ENCODE assay signal across 15 cellular contexts in the genomic region with DNA sequence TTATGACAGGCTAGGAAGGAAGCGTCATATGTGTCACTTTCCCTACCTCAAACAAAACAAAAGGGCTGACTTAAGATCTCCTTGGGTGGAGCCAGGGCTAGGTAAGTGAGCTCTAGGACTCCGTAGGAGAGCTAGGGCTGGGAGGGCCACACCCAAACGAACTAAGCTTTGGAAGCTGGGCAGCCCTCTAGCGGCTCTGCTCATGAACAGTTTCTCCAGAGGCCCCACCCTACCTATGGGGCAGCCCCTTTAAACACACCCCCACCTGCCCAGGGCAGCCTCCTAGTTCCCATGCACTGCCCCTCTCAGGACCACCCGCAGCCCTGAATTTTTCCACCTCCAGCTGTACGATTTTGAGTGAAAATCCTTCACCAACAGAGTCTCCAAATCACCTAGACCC. TPM values are rescaled to one million over a fixed set of nuclear protein-coding genes. Genes with fewer than 3 reads are reported as not detected.
DNase-seq lines count a peak whose midpoint lies in the region; ATAC-seq and TF ChIP-seq lines count a peak whose summit lies in the region.
"Had no signal": no experiment of that assay in that cellular context is flagged by ENCODE, and none has a peak within 500 bp of the region (broad histone marks: within the 10 kb centered on the region; RNA-seq: fewer than 3 reads in every experiment).

No MANE protein-coding gene starts in this region.

- H3K27me3 ChIP-seq in sigmoid colon: no peaks in the 10 kb centered on the region

- H3K36me3 ChIP-seq in sigmoid colon: peaks cover 0 to 15% (median 0%) of the 10 kb centered on the region in 4 donors

- 44 to 53% methylated on average over 6 of the region's 6 CpGs for WGBS in sigmoid colon, 2 donors

- in situ Hi-C loops in GM13977 (cut with MboI; ENCODE audit: low pct_unique_long_range_greater_than_20kb, low sequenced_read_pairs, unreplicated experiment): no loop called here

- no peak for TF ChIP-seq EP300 in sigmoid colon (IDR thresholded peaks at IDR 0.05)

- ATAC-seq in GM21360 (IDR thresholded peaks at IDR 0.05; ENCODE audit: unreplicated experiment): no peak

- DNase-seq in GM13977 (ENCODE audit: low spot score) (peak; percentile 18), NCI-H2227 (lab: John Stamatoyannopoulos, UW; ENCODE audit: unreplicated experiment) (peak; percentile 87), epithelial cell of proximal tubule (ENCODE audit: low read depth) (no peak), sigmoid colon (no peak), LoVo (ENCODE audit: low spot score) (no peak), AG20443 (ENCODE audit: low spot score) (no peak), foreskin fibroblast (no peak)
- DNase-seq: activated CD4-positive, alpha-beta memory T cell treated with anti-CD3 and anti-CD28 coated beads, Interleukin-2, amount 10 ng/mL, durations not matched to agents 7 days and 5 days; activated effector memory CD4-positive, alpha-beta T cell treated with anti-CD3 and anti-CD28 coated beads, Interleukin-2, amount 50 U/mL, for 16 hours; CD8-positive, alpha-beta memory T cell; PC-9; stimulated activated CD4-positive, alpha-beta T cell treated with anti-CD3 and anti-CD28 coated beads, Interleukin-4, amount 100 ng/mL, for 4 hours had no signal

- intact Hi-C loops in sigmoid colon (cut with DNase I): loop anchor here (1.0 to 5.0 kb wide), 3 partner anchors 75 to 260 kb away; no protein-coding TSS in a partner anchor

- TF ChIP-seq POLR2A in sigmoid colon (IDR thresholded peaks at IDR 0.05): no peak

- peaks cover 0 to 12% (median 2%) of the 10 kb centered on the region in 4 donors for H3K4me1 ChIP-seq in sigmoid colon

- H3K4me3 ChIP-seq in epithelial cell of proximal tubule (ENCODE audit: low read depth, low read length) (peak overlapping the region; percentile 13), sigmoid colon (peak overlapping the region in 2 of 4 donors; percentile 55 to 58), foreskin fibroblast (ENCODE audit: low read depth in 1 of 2, low read length in 2 of 2) (no peak overlapping the region)
- H3K4me3 ChIP-seq: PC-9 had no signal

- TF ChIP-seq CTCF in GM13977 (IDR thresholded peaks at IDR 0.05; ENCODE audit: extremely low read depth, insufficient read depth, missing control alignments) (no peak), epithelial cell of proximal tubule (conservative IDR thresholded peaks at IDR 0.05; ENCODE audit: low read depth, low read length) (no peak), sigmoid colon (IDR thresholded peaks at IDR 0.05) (no peak), foreskin fibroblast (IDR thresholded peaks at IDR 0.05; ENCODE audit: low read depth, low read length) (no peak)

- H3K27ac ChIP-seq in sigmoid colon: peak overlapping the region in 3 of 4 donors; percentile 88 to 92 (median 91)
- H3K27ac ChIP-seq: PC-9 had no signal

- H3K9me3 ChIP-seq in sigmoid colon: peaks cover 0 to 26% (median 0%) of the 10 kb centered on the region in 4 donors

RNA-seq across cellular contexts. Expression of gene PEG3, which starts 3.5 kb away (rescaled TPM):
- total RNA-seq in epithelial cell of proximal tubule: 2.8 and 9.5 TPM in 2 replicates
- 10 to 100 TPM; 18.5 to 33.9 (median 23.3) TPM for total RNA-seq in sigmoid colon
- 1 to 10 TPM in 1 of 3 donors, under 1 TPM in 2; 0.23 to 2.2 (median 0.60) TPM for polyA plus RNA-seq in sigmoid colon
- total RNA-seq: activated CD4-positive, alpha-beta memory T cell treated with anti-CD3 and anti-CD28 coated beads, Interleukin-2, amount 10 ng/mL, durations not matched to agents 7 days and 5 days; CD8-positive, alpha-beta memory T cell; myocyte; PC-9; T-helper 2 cell treated with Interferon-gamma antibody and Interleukin-4, amounts not matched to agents 100 ng/mL and 5 ng/mL, for 36 hours had no signal
- polyA plus RNA-seq: CD8-positive, alpha-beta memory T cell had no signal

RNA-seq across cellular contexts. Expression of gene ZIM2, which starts 3.5 kb away (rescaled TPM):
- total RNA-seq in epithelial cell of proximal tubule (not detected in 2 replicates), sigmoid colon (1 to 10 TPM in 2 of 4 donors, under 1 TPM in 2; 0.36 to 1.6 (median 1.2) TPM)
- under 1 TPM in 1 of 3 donors, not detected in 2; 0.09 TPM for polyA plus RNA-seq in sigmoid colon
- total RNA-seq: activated CD4-positive, alpha-beta memory T cell treated with anti-CD3 and anti-CD28 coated beads, Interleukin-2, amount 10 ng/mL, durations not matched to agents 7 days and 5 days; CD8-positive, alpha-beta memory T cell; myocyte; PC-9; T-helper 2 cell treated with Interferon-gamma antibody and Interleukin-4, amounts not matched to agents 100 ng/mL and 5 ng/mL, for 36 hours had no signal
- polyA plus RNA-seq: CD8-positive, alpha-beta memory T cell had no signal

Comparison
In these comparisons a context has a peak if more than half of its experiments do, and no peak if none do; other contexts are left out.
1. DNase-seq: peak in GM13977 (single experiment) and NCI-H2227 (single experiment); none in epithelial cell of proximal tubule (single experiment), sigmoid colon (single experiment), LoVo (single experiment), AG20443 (single experiment) and foreskin fibroblast (0 of 2).